28 cellular contexts compared by ENCODE assay signal in the genomic region with DNA sequence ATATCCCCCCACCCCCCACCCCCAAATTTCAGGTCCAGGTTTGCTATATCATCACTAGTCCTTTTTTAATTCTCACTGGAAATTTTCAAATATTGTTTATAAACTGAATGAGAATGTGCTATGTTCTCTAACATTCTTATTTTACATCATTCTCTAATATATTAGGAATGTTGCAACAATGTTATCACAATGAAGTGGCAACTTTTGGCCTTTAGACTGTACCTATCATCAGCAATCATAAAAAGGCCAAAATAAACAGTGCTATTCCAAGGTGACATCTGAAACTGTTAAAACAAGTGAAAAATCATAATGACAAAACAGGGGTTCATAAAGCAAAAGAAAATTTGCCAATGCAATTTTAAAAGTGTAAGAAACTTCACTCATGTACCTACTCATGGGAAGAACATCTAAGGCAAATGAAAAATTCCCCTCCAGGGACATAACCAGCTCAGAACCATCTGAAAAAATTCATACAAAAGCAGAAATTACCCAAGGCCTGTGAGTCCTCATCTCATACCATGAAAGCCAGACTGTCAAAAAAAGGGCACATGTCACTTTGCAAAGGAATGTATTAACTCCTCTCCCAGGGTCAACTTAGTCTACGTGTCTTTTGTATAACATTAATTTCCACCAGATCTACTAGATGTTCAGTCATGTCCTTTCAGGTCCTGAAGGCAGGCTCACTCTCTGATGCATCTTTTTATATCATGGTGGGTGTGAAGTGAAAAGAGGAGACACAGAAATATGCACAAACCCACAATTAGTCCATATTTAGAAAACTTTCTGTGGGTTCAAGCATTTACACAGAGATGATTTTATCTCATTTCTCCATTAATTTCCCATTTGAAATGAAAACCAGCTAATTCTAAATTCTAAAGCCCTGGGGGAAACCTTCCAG.
DNase-seq lines count a peak whose midpoint lies in the region; ATAC-seq and TF ChIP-seq lines count a peak whose summit lies in the region.
"Had no signal": no experiment of that assay in that cellular context is flagged by ENCODE, and none has a peak within 500 bp of the region (broad histone marks: within the 10 kb centered on the region; RNA-seq: fewer than 3 reads in every experiment).

No MANE protein-coding gene starts in this region.

- POLR2A ChIA-PET in WTC11 (lab: Charles Lee): no interaction called here

- H3K4me3 ChIP-seq in right atrium auricular region (no peak overlapping the region), adipocyte (ENCODE audit: low read length) (no peak overlapping the region), thoracic aorta (no peak overlapping the region)
- H3K4me3 ChIP-seq: stomach, tibial nerve had no signal

- H3K9me3 Mint-ChIP-seq in WTC11: no peaks in the 10 kb centered on the region
- H3K9me3 Mint-ChIP-seq: activated CD4-positive, alpha-beta T cell treated with anti-CD3 and anti-CD28 coated beads, Interleukin-2, amount 10 ng/mL, durations not matched to agents 24 days and 14 days; activated naive CD4-positive, alpha-beta T cell treated with anti-CD3 and anti-CD28 coated beads for 36 hours; activated T-cell treated with anti-CD3 and anti-CD28 coated beads, Interleukin-2, amount 50 U/mL, for 4 hours; H9; IgD-negative memory B cell; memory B cell had no signal

- H3K4me1 ChIP-seq in right atrium auricular region (peaks cover 0 to 5% of the 10 kb centered on the region in 2 donors), adipocyte (ENCODE audit: control insufficient read depth, insufficient read depth, low read length) (peaks cover 24% of the 10 kb centered on the region), thoracic aorta (ENCODE audit: control insufficient read depth in 1 of 2, low read depth in 2 of 2) (peaks cover 12 to 28% of the 10 kb centered on the region in 2 donors)

- H3K36me3 Mint-ChIP-seq in WTC11: peaks cover 14% of the 10 kb centered on the region

- no peak for TF ChIP-seq CTCF in right atrium auricular region (IDR thresholded peaks at IDR 0.05)
- TF ChIP-seq CTCF in thoracic aorta (IDR thresholded peaks at IDR 0.05): no peak
- TF ChIP-seq CTCF in WTC11 (IDR thresholded peaks at IDR 0.05): no peak

- CTCF ChIA-PET in WTC11 (lab: Charles Lee): no interaction called here

- H3K27me3 ChIP-seq in right atrium auricular region: no peaks in the 10 kb centered on the region
- no peaks in the 10 kb centered on the region for H3K27me3 ChIP-seq in adipocyte (replicated peaks; ENCODE audit: control insufficient read depth, insufficient read depth, low read length)
- H3K27me3 ChIP-seq in thoracic aorta (replicated peaks; ENCODE audit: insufficient read depth): no peaks in the 10 kb centered on the region
- H3K27me3 ChIP-seq: stomach, tibial nerve had no signal

- H3K36me3 ChIP-seq in right atrium auricular region (peaks cover 31% of the 10 kb centered on the region), adipocyte (ENCODE audit: control insufficient read depth, insufficient read depth, low read length, severe bottlenecking) (peaks cover 46% of the 10 kb centered on the region), thoracic aorta (no peaks in the 10 kb centered on the region)

- peaks cover 6% of the 10 kb centered on the region for H3K4me1 Mint-ChIP-seq in WTC11

- no peak overlapping the region for H3K27ac ChIP-seq in right atrium auricular region
- H3K27ac ChIP-seq in thoracic aorta: peak overlapping the region; percentile 17 to 65
- H3K27ac ChIP-seq: 22Rv1, RWPE1, stomach, tibial nerve had no signal

- no peak overlapping the region for H3K9ac ChIP-seq in adipocyte (ENCODE audit: low read length)
- H3K9ac ChIP-seq: SK-N-SH had no signal

- DNase-seq in Right ventricle myocardium inferior (ENCODE audit: missing footprints): no peak
- DNase-seq in right atrium auricular region (ENCODE audit: low spot score): no peak
- peak; percentile 25 for DNase-seq in adipocyte (ENCODE audit: low read depth)
- DNase-seq in left colon: no peak
- DNase-seq in thoracic aorta (ENCODE audit: low spot score): no peak
- DNase-seq in WTC11 (ENCODE audit: low spot score): no peak
- no peak for DNase-seq in HUDEP-2 (lab: John Stamatoyannopoulos, UW; ENCODE audit: unreplicated experiment in 76 of 76)
- no peak for DNase-seq in stimulated activated naive CD4-positive, alpha-beta T cell treated with Interleukin-2 at 50 U/mL for 16 hours (lab: John Stamatoyannopoulos, UW)
- DNase-seq: activated CD4-positive, alpha-beta T cell treated with anti-CD3 and anti-CD28 coated beads, Interleukin-2, amount 10 ng/mL, durations not matched to agents 24 days and 14 days; activated naive CD4-positive, alpha-beta T cell treated with anti-CD3 and anti-CD28 coated beads for 36 hours; activated T-cell treated with anti-CD3 and anti-CD28 coated beads, Interleukin-2, amount 50 U/mL, for 4 hours; AML-193; amygdala; central memory CD4-positive, alpha-beta T cell; dermis blood vessel endothelial cell; DMS53; GF-D8; H9; NCI-H2081; NCI-H446; NCI-H82; SK-N-SH; stomach had no signal

- ATAC-seq in Right ventricle myocardium inferior (peak; percentile 23), left colon (peak; percentile 37), thoracic aorta (ENCODE audit: insufficient number of reproducible peaks, low FRiP score, low read depth) (no peak), WTC11 (no peak)
- ATAC-seq: activated T-cell treated with anti-CD3 and anti-CD28 coated beads, Interleukin-2, amount 50 U/mL, for 4 hours had no signal

- no peaks in the 10 kb centered on the region for H3K27me3 Mint-ChIP-seq in WTC11 (ENCODE audit: low read depth)
- H3K27me3 Mint-ChIP-seq: activated CD4-positive, alpha-beta T cell treated with anti-CD3 and anti-CD28 coated beads, Interleukin-2, amount 10 ng/mL, durations not matched to agents 24 days and 14 days; IgD-negative memory B cell; memory B cell had no signal

- no peaks in the 10 kb centered on the region for H3K9me3 ChIP-seq in right atrium auricular region
- no peaks in the 10 kb centered on the region for H3K9me3 ChIP-seq in adipocyte (ENCODE audit: control insufficient read depth, low read length)
- H3K9me3 ChIP-seq in thoracic aorta: no peaks in the 10 kb centered on the region
- H3K9me3 ChIP-seq: SK-N-SH, stomach, tibial nerve had no signal

- H3K4me3 Mint-ChIP-seq in WTC11: no peak overlapping the region
- H3K4me3 Mint-ChIP-seq: activated CD4-positive, alpha-beta T cell treated with anti-CD3 and anti-CD28 coated beads, Interleukin-2, amount 10 ng/mL, durations not matched to agents 24 days and 14 days; activated naive CD4-positive, alpha-beta T cell treated with anti-CD3 and anti-CD28 coated beads for 36 hours; activated T-cell treated with anti-CD3 and anti-CD28 coated beads, Interleukin-2, amount 50 U/mL, for 4 hours; H9; IgD-negative memory B cell; memory B cell had no signal

- H3K27ac Mint-ChIP-seq in WTC11: no peak overlapping the region
- H3K27ac Mint-ChIP-seq: activated CD4-positive, alpha-beta T cell treated with anti-CD3 and anti-CD28 coated beads, Interleukin-2, amount 10 ng/mL, durations not matched to agents 24 days and 14 days; activated naive CD4-positive, alpha-beta T cell treated with anti-CD3 and anti-CD28 coated beads for 36 hours; IgD-negative memory B cell; memory B cell had no signal

- intact Hi-C loops in Right ventricle myocardium inferior (cut with DNase I) (no loop called here), left colon (cut with DNase I, micrococcal nuclease) (no loop called here)

TF ChIP-seq in WTC11, 78 proteins besides CTCF, POLR2A, EP300 and RAD21:
- no peak for TF ChIP-seq TP53 (CRISPR knock-in tag; IDR thresholded peaks at IDR 0.05)
- no peak for TF ChIP-seq E2F4 (CRISPR knock-in tag; IDR thresholded peaks at IDR 0.05; ENCODE audit: borderline replicate concordance, low read depth)
- TF ChIP-seq ETV6 (CRISPR knock-in tag; IDR thresholded peaks at IDR 0.05): no peak

Comparison
In these comparisons a context has a peak if more than half of its experiments do, and no peak if none do; other contexts are left out.
1. ATAC-seq: peak in Right ventricle myocardium inferior (single experiment) and left colon (single experiment); none in thoracic aorta (single experiment) and WTC11 (single experiment).
2. H3K27ac ChIP-seq: peak in thoracic aorta (2 of 2); none in right atrium auricular region (0 of 2).